24 cellular contexts compared by ENCODE assay signal in the genomic region with DNA sequence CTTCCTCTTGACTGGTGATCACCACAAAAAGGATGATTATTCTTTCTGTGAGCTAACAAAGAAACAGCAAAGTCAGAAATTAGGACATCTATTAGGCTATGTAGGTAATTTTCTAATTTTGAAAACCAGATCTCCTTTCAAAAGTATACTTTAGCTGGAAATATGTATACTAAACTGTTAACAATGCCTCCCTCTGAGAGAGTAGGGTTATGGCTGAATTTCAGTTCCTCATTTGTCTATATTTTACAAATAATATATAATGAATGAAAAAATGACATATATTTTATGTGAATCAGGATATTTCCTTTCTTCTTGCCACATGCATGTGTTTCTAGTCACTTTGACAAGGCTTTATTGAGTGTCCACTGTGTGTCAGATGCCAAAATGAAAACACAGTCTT. TPM values are rescaled to one million over a fixed set of nuclear protein-coding genes. Genes with fewer than 3 reads are reported as not detected.
DNase-seq lines count a peak whose midpoint lies in the region; ATAC-seq, FAIRE-seq and TF ChIP-seq lines count a peak whose summit lies in the region.
"Had no signal": no experiment of that assay in that cellular context is flagged by ENCODE, and none has a peak within 500 bp of the region (broad histone marks: within the 10 kb centered on the region; RNA-seq: fewer than 3 reads in every experiment).

No MANE protein-coding gene starts in this region.

- H3K14ac ChIP-seq in IMR-90 (replicated peaks; ENCODE audit: low read depth, low read length) = no peak overlapping the region

- H3K4ac ChIP-seq in IMR-90 (ENCODE audit: low read depth, low read length) = peak overlapping the region; percentile 14

- H4K20me1 ChIP-seq in IMR-90 (ENCODE audit: insufficient read depth, low read length) = no peaks in the 10 kb centered on the region

- ATAC-seq in GM18511 (IDR thresholded peaks at IDR 0.05; ENCODE audit: unreplicated experiment) = peak; percentile 82
- ATAC-seq in GM21529 (IDR thresholded peaks at IDR 0.05; ENCODE audit: unreplicated experiment) = peak; percentile 62
- ATAC-seq in IMR-90 (ENCODE audit: low read depth) = no peak
- ATAC-seq in HG03196 (IDR thresholded peaks at IDR 0.05; ENCODE audit: unreplicated experiment) = no peak
- ATAC-seq: activated naive CD4-positive, alpha-beta T cell treated with anti-CD3 and anti-CD28 coated beads, Interleukin-2, amount 50 U/mL, for 72 hours; left ventricle myocardium superior; psoas muscle; sciatic nerve had no signal

- peak overlapping the region; percentile 36; the same call in 1 of the 2 replicates for H3K18ac ChIP-seq in IMR-90 (ENCODE audit: low read depth, low read length)

- no peak for TF ChIP-seq RAD21 in IMR-90 (IDR thresholded peaks at IDR 0.05; ENCODE audit: low read length)

- TF ChIP-seq POLR2A in IMR-90 (IDR thresholded peaks at IDR 0.05; ENCODE audit: low read depth, low read length) = no peak

- dilution Hi-C loops in IMR-90 (cut with HindIII; ENCODE audit: low sequenced_read_pairs, unreplicated experiment) = no loop called here

- H3K56ac ChIP-seq in IMR-90 (ENCODE audit: extremely low read depth, insufficient read depth, low read length) = no peak overlapping the region

- H2BK120ac ChIP-seq in IMR-90 (ENCODE audit: low read depth, low read length) = peak overlapping the region; percentile 11; the same call in 1 of the 2 replicates

- no peaks in the 10 kb centered on the region for H3K79me1 ChIP-seq in IMR-90 (ENCODE audit: low read depth in 1 of 2, low read length in 2 of 2)

- H3K27ac ChIP-seq in IMR-90 (ENCODE audit: insufficient read depth, low read length) (no peak overlapping the region), neutrophil (peak overlapping the region; percentile 54), small intestine (ENCODE audit: low read depth in 1 of 2, low read length in 1 of 2) (no peak overlapping the region)
- H3K27ac ChIP-seq: breast epithelium, psoas muscle, SJSA1, tibial artery had no signal

- no peak overlapping the region for H3K9ac ChIP-seq in IMR-90 (ENCODE audit: low read depth, low read length)

- H3K23ac ChIP-seq in IMR-90 (ENCODE audit: low read depth, low read length) = no peak overlapping the region

- H4K91ac ChIP-seq in IMR-90 (ENCODE audit: insufficient read depth, low read depth, low read length) = no peak overlapping the region

- intact Hi-C loops in IMR-90 (cut with micrococcal nuclease) = no loop called here

- H2BK20ac ChIP-seq in IMR-90 (ENCODE audit: low read depth, low read length) = peak overlapping the region; percentile 2; the same call in 1 of the 2 replicates

- peaks cover 2% of the 10 kb centered on the region for H3K4me1 ChIP-seq in IMR-90 (ENCODE audit: control insufficient read depth, insufficient read depth, low read length)
- H3K4me1 ChIP-seq in neutrophil (ENCODE audit: control insufficient read depth in 1 of 2, insufficient read depth in 1 of 2, low read depth in 1 of 2, low read length in 1 of 2) = peaks cover 0 to 2% of the 10 kb centered on the region in 2 experiments
- no peaks in the 10 kb centered on the region for H3K4me1 ChIP-seq in small intestine (ENCODE audit: control insufficient read depth in 2 of 2, insufficient read depth in 1 of 2, low read depth in 1 of 2, low read length in 1 of 2)
- H3K4me1 ChIP-seq: BE2C, psoas muscle, SJSA1 had no signal

- 0 out of 2 replicates have a peak, but pooled peaks cover 3% of the 10 kb centered on the region for H3K9me1 ChIP-seq in IMR-90 (ENCODE audit: insufficient read depth, low read length)

- CTCF ChIA-PET in IMR-90 (lab: Yijun Ruan, JAX) = interaction anchor here (1.0 kb wide), 1 partner anchor 54 kb away, joined by 4 read pairs; no protein-coding TSS in a partner anchor

- no peak for FAIRE-seq in small intestine (lab: Jason Lieb, UNC)
- FAIRE-seq: frontal cortex, kidney had no signal

- peak overlapping the region; percentile 8; the same call in 1 of the 3 replicates for H2BK15ac ChIP-seq in IMR-90 (ENCODE audit: low read depth, low read length)

- no peak overlapping the region for H2AK9ac ChIP-seq in IMR-90 (replicated peaks; ENCODE audit: low read depth, low read length, poor library complexity)

- peak overlapping the region; percentile 5; the same call in 1 of the 2 replicates for H2AK5ac ChIP-seq in IMR-90 (ENCODE audit: low read depth, low read length)

- H2BK5ac ChIP-seq in IMR-90 (ENCODE audit: low read depth, low read length, poor library complexity, severe bottlenecking) = no peak overlapping the region

- H4K5ac ChIP-seq in IMR-90 (ENCODE audit: low read depth, low read length) = no peak overlapping the region

- H3K4me2 ChIP-seq in IMR-90 (ENCODE audit: low read depth, low read length) = no peak overlapping the region

- no peak overlapping the region for H4K8ac ChIP-seq in IMR-90 (ENCODE audit: low read depth in 2 of 2, low read length in 2 of 2)

- POLR2A ChIA-PET in IMR-90 (lab: Charles Lee; ENCODE audit: unreplicated experiment) = no interaction called here

- no peak overlapping the region for H2AFZ ChIP-seq in IMR-90 (replicated peaks; ENCODE audit: low read length, poor library complexity)

- in situ Hi-C loops in IMR-90 (cut with MboI; ENCODE audit: low sequenced_read_pairs) = no loop called here

- H3K27me3 ChIP-seq in IMR-90 (ENCODE audit: control insufficient read depth, insufficient read depth, low read length) (no peaks in the 10 kb centered on the region), neutrophil (no peaks in the 10 kb centered on the region), small intestine (ENCODE audit: control insufficient read depth in 2 of 2, insufficient read depth in 2 of 2, low read length in 2 of 2) (no peaks in the 10 kb centered on the region)
- H3K27me3 ChIP-seq: BE2C, breast epithelium, SJSA1, tibial artery had no signal

- no TSS peak for BruUV-seq in IMR-90 (replicated peaks; lab: Mats Ljungman, UMichigan)

- no peak for TF ChIP-seq CTCF in IMR-90 (conservative IDR thresholded peaks at IDR 0.05; ENCODE audit: low read depth, low read length)
- no peak for TF ChIP-seq CTCF in neutrophil (IDR thresholded peaks at IDR 0.05)

- H3K4me3 ChIP-seq in IMR-90 (ENCODE audit: insufficient read depth, low read depth, low read length) (no peak overlapping the region), neutrophil (ENCODE audit: low read depth in 1 of 2, low read length in 1 of 2) (no peak overlapping the region), small intestine (ENCODE audit: low read depth in 1 of 2, low read length in 2 of 2) (no peak overlapping the region)
- H3K4me3 ChIP-seq: breast epithelium, psoas muscle, SJSA1, tibial artery had no signal

- H3K36me3 ChIP-seq in IMR-90 (ENCODE audit: control insufficient read depth, insufficient read depth, low read length) = no peaks in the 10 kb centered on the region
- H3K36me3 ChIP-seq in neutrophil = peaks cover 71% of the 10 kb centered on the region
- peaks cover 0 to 2% of the 10 kb centered on the region in 2 donors for H3K36me3 ChIP-seq in small intestine (ENCODE audit: control insufficient read depth in 2 of 2, insufficient read depth in 2 of 2, low read length in 2 of 2)
- H3K36me3 ChIP-seq: BE2C, breast epithelium, SJSA1 had no signal

- no peak for DNase-seq in IMR-90
- no peak for DNase-seq in SKM-1 (lab: John Stamatoyannopoulos, UW; ENCODE audit: unreplicated experiment)
- DNase-seq in small intestine = no peak
- DNase-seq: activated CD4-positive, alpha-beta T cell treated with anti-CD3 and anti-CD28 coated beads, Interleukin-2, amount 10 ng/mL, durations not matched to agents 24 days and 14 days; anterior cingulate cortex; BE2C; kidney; left ventricle myocardium superior; NCI-H1092 treated with DMSO at 0.1 percent for 48 hours; NCI-H1694 treated with DMSO at 0.1 percent for 48 hours; NCI-H446; NCI-H774; psoas muscle; stimulated activated CD4-positive, alpha-beta T cell treated with anti-CD3 and anti-CD28 coated beads, Interleukin-4, amount 100 ng/mL, for 1 hour; tibial artery had no signal

- H3K9me3 ChIP-seq in IMR-90 (ENCODE audit: control insufficient read depth, insufficient read depth, low read length) (no peaks in the 10 kb centered on the region), neutrophil (peaks cover 3% of the 10 kb centered on the region), small intestine (ENCODE audit: control insufficient read depth, low read depth) (no peaks in the 10 kb centered on the region)
- H3K9me3 ChIP-seq: BE2C, breast epithelium, psoas muscle, SJSA1, tibial artery had no signal

TF ChIP-seq in IMR-90, 13 proteins besides CTCF, POLR2A, EP300 and RAD21:
- TF ChIP-seq BHLHE40 (IDR thresholded peaks at IDR 0.05; ENCODE audit: low read depth, low read length) (no peak), SMC3 (IDR thresholded peaks at IDR 0.05; ENCODE audit: low read depth, low read length) (no peak), CHD1 (IDR thresholded peaks at IDR 0.05; ENCODE audit: low read depth, low read length) (no peak), MAFK (IDR thresholded peaks at IDR 0.05; ENCODE audit: low read depth, low read length) (no peak), RCOR1 (IDR thresholded peaks at IDR 0.05; ENCODE audit: insufficient replicate concordance, low read length) (no peak), MXI1 (IDR thresholded peaks at IDR 0.05; ENCODE audit: borderline replicate concordance, low read depth, low read length) (no peak), NFE2L2 (IDR thresholded peaks at IDR 0.05; ENCODE audit: low read depth, low read length) (no peak), RFX5 (IDR thresholded peaks at IDR 0.05; ENCODE audit: low read depth, low read length) (no peak), USF2 (IDR thresholded peaks at IDR 0.05; ENCODE audit: low read depth, low read length) (no peak)

RNA-seq across cellular contexts. Expression of gene HACD4, which starts 15.5 kb away (rescaled TPM):
- 2.2 and 2.8 TPM in 2 replicates for total RNA-seq in IMR-90 (2012; rRNA removed)
- polyA plus RNA-seq in IMR-90 (2012; rRNA removed) (1.5 and 1.9 TPM in 2 replicates), small intestine (under 1 TPM; 0.22 to 0.94 (median 0.81) TPM)
- 0.37 and 0.59 TPM in 2 replicates for polyA plus RNA-seq in IMR-90 (2012; cell fraction: cytosol; rRNA removed)
- polyA plus RNA-seq in IMR-90 (2012; cell fraction: nucleus; rRNA removed; ENCODE audit: low replicate concordance) = 0.22 and 1.9 TPM in 2 replicates

Comparison
In these comparisons a context has a peak if more than half of its experiments do, and no peak if none do; other contexts are left out.
1. ATAC-seq: peak in GM18511 (single experiment) and GM21529 (single experiment); none in IMR-90 (single experiment) and HG03196 (single experiment).